ENCODE assay signal across 17 cellular contexts in genomic region chr19:54973229-54974090, GRCh38. TPM values are rescaled to one million over a fixed set of nuclear protein-coding genes. Genes with fewer than 3 reads are reported as not detected.
DNase-seq lines count a peak whose midpoint lies in the region; ATAC-seq and TF ChIP-seq lines count a peak whose summit lies in the region.
"Not testable (repeated sequence)": the region's sequence is repeated elsewhere in the genome, so short reads cannot be mapped to it uniquely, and the experiment has no call there.
"Had no signal": no experiment of that assay in that cellular context is flagged by ENCODE, and none has a peak within 500 bp of the region (broad histone marks: within the 10 kb centered on the region; RNA-seq: fewer than 3 reads in every experiment).

No MANE protein-coding gene starts in this region.

- H3F3A ChIP-seq in MM.1S (ENCODE audit: insufficient read depth, low read length), result peaks cover 24% of the 10 kb centered on the region

- intact Hi-C loops in CD8-positive, alpha-beta T cell (cut with DNase I, micrococcal nuclease), result not testable (repeated sequence)

- CTCF ChIA-PET in CD8-positive, alpha-beta T cell (lab: Charles Lee); T-cell (lab: Charles Lee): not testable (repeated sequence)

- POLR2A ChIA-PET in CD8-positive, alpha-beta T cell (lab: Charles Lee); T-cell (lab: Charles Lee): not testable (repeated sequence)
- POLR2A ChIA-PET in activated naive CD8-positive, alpha-beta T cell treated with anti-CD3 and anti-CD28 coated beads, Interleukin-2, amount 10 ng/mL, durations not matched to agents 7 days and 5 days (lab: Charles Lee), result interaction anchor here (0.6 to 1.8 kb wide), 10 partner anchors 10 to 1394 kb away, joined by 3 to 11 read pairs (median 4); no protein-coding TSS in a partner anchor

- not testable (repeated sequence) for H3K9me2 ChIP-seq in MM.1S (replicated peaks; ENCODE audit: insufficient read depth, low read length)

- not testable (repeated sequence) for H3K27me3 ChIP-seq in CD8-positive, alpha-beta T cell (ENCODE audit: insufficient read depth, low read length); MM.1S (replicated peaks; ENCODE audit: insufficient read depth, low read length)

- peak overlapping the region; percentile 28; the same call in 1 of the 2 replicates for H2AFZ ChIP-seq in MM.1S (ENCODE audit: low read length)

- peaks cover 15% of the 10 kb centered on the region for H3K4me1 Mint-ChIP-seq in CD8-positive, alpha-beta T cell (ENCODE audit: low read depth)
- H3K4me1 Mint-ChIP-seq in T-cell, result peaks cover 6 to 12% (median 10%) of the 10 kb centered on the region in 3 donors
- peaks cover 25% of the 10 kb centered on the region for H3K4me1 Mint-ChIP-seq in activated naive CD8-positive, alpha-beta T cell treated with anti-CD3 and anti-CD28 coated beads, Interleukin-2, amount 10 ng/mL, durations not matched to agents 7 days and 5 days
- peaks cover 16 to 24% of the 10 kb centered on the region in 2 donors for H3K4me1 Mint-ChIP-seq in natural killer cell treated with Interleukin-12 subunit alpha and Interleukin-12 subunit beta and Interleukin-15 and Interleukin-18, amount 100 ng/mL, for 72 hours (ENCODE audit: low read depth in 2 of 2)
- H3K4me1 Mint-ChIP-seq in stimulated activated naive CD8-positive, alpha-beta T cell treated with anti-CD3 and anti-CD28 coated beads, Interleukin-15, amount 100 ng/mL, for 72 hours, result peaks cover 22% of the 10 kb centered on the region

- H3K9ac ChIP-seq in MM.1S (ENCODE audit: low read length), result peak overlapping the region; percentile 15; the same call in 1 of the 2 replicates

- H3K4me3 ChIP-seq in CD8-positive, alpha-beta T cell (ENCODE audit: low read depth, low read length), result not testable (repeated sequence)
- H3K4me3 ChIP-seq in MM.1S (ENCODE audit: low read length), result peak overlapping the region; percentile 37; the same call in 1 of the 2 replicates

- not testable (repeated sequence) for DNase-seq in CD8-positive, alpha-beta T cell; T-cell
- DNase-seq in MM.1S, result peak; percentile 64
- DNase-seq in activated CD4-positive, alpha-beta T cell treated with anti-CD3 and anti-CD28 coated beads for 48 hours, result peak; percentile 15
- peak; percentile 23 to 32 for DNase-seq in activated T-cell treated with anti-CD3 and anti-CD28 coated beads, Interleukin-2, amount 50 U/mL, for 48 hours
- DNase-seq in activated naive CD8-positive, alpha-beta T cell treated with anti-CD3 and anti-CD28 coated beads, Interleukin-2, amount 10 ng/mL, durations not matched to agents 7 days and 5 days, result peak; percentile 43
- DNase-seq in natural killer cell treated with Interleukin-12 subunit alpha and Interleukin-12 subunit beta and Interleukin-15 and Interleukin-18, amount 100 ng/mL, for 72 hours (ENCODE audit: low spot score), result peak; percentile 90
- peak in 1 of 2 donors; percentile 63 for DNase-seq in stimulated activated naive CD8-positive, alpha-beta T cell treated with anti-CD3 and anti-CD28 coated beads, Interleukin-15, amount 100 ng/mL, for 72 hours

- peak overlapping the region; percentile 57 for H3K4me3 Mint-ChIP-seq in CD8-positive, alpha-beta T cell
- H3K4me3 Mint-ChIP-seq in T-cell, result peak overlapping the region in 2 of 3 donors; percentile 11 to 17
- H3K4me3 Mint-ChIP-seq in activated naive CD8-positive, alpha-beta T cell treated with anti-CD3 and anti-CD28 coated beads, Interleukin-2, amount 10 ng/mL, durations not matched to agents 7 days and 5 days, result peak overlapping the region; percentile 69
- peak overlapping the region; percentile 90 for H3K4me3 Mint-ChIP-seq in natural killer cell treated with Interleukin-12 subunit alpha and Interleukin-12 subunit beta and Interleukin-15 and Interleukin-18, amount 100 ng/mL, for 72 hours
- H3K4me3 Mint-ChIP-seq in stimulated activated naive CD8-positive, alpha-beta T cell treated with anti-CD3 and anti-CD28 coated beads, Interleukin-15, amount 100 ng/mL, for 72 hours, result peak overlapping the region; percentile 36 to 55

- H3K27ac Mint-ChIP-seq in CD8-positive, alpha-beta T cell, result peak overlapping the region; percentile 37
- not testable (repeated sequence) for H3K27ac Mint-ChIP-seq in T-cell
- H3K27ac Mint-ChIP-seq in activated naive CD8-positive, alpha-beta T cell treated with anti-CD3 and anti-CD28 coated beads, Interleukin-2, amount 10 ng/mL, durations not matched to agents 7 days and 5 days, result peak overlapping the region; percentile 90
- peak overlapping the region; percentile 97 to 98 for H3K27ac Mint-ChIP-seq in natural killer cell treated with Interleukin-12 subunit alpha and Interleukin-12 subunit beta and Interleukin-15 and Interleukin-18, amount 100 ng/mL, for 72 hours
- peak overlapping the region; percentile 50 to 57 for H3K27ac Mint-ChIP-seq in stimulated activated naive CD8-positive, alpha-beta T cell treated with anti-CD3 and anti-CD28 coated beads, Interleukin-15, amount 100 ng/mL, for 72 hours

- H3K79me2 ChIP-seq in MM.1S (ENCODE audit: low read length), result not testable (repeated sequence)

- peaks cover 12% of the 10 kb centered on the region for H3K4me1 ChIP-seq in CD8-positive, alpha-beta T cell (ENCODE audit: insufficient read depth, low read length)
- peaks cover 11% of the 10 kb centered on the region for H3K4me1 ChIP-seq in MM.1S (ENCODE audit: low read length)

- H3K36me3 Mint-ChIP-seq in CD8-positive, alpha-beta T cell; T-cell; natural killer cell treated with Interleukin-12 subunit alpha and Interleukin-12 subunit beta and Interleukin-15 and Interleukin-18, amount 100 ng/mL, for 72 hours: not testable (repeated sequence)
- peaks cover 28% of the 10 kb centered on the region for H3K36me3 Mint-ChIP-seq in activated naive CD8-positive, alpha-beta T cell treated with anti-CD3 and anti-CD28 coated beads, Interleukin-2, amount 10 ng/mL, durations not matched to agents 7 days and 5 days

- ATAC-seq in CD8-positive, alpha-beta T cell; T-cell (replicated peaks in 1 of 4): not testable (repeated sequence)
- ATAC-seq in activated naive CD8-positive, alpha-beta T cell treated with anti-CD3 and anti-CD28 coated beads, Interleukin-2, amount 10 ng/mL, durations not matched to agents 7 days and 5 days (ENCODE audit: low read depth), result peak; percentile 59
- ATAC-seq in natural killer cell treated with Interleukin-12 subunit alpha and Interleukin-12 subunit beta and Interleukin-15 and Interleukin-18, amount 100 ng/mL, for 72 hours, result peak; percentile 94 to 95
- ATAC-seq in stimulated activated naive CD8-positive, alpha-beta T cell treated with anti-CD3 and anti-CD28 coated beads, Interleukin-15, amount 100 ng/mL, for 72 hours, result peak; percentile 90

- H4K20me1 ChIP-seq in MM.1S (ENCODE audit: insufficient read depth, low read length), result not testable (repeated sequence)

- not testable (repeated sequence) for TF ChIP-seq CTCF in CD8-positive, alpha-beta T cell (IDR thresholded peaks at IDR 0.05); MM.1S (IDR thresholded peaks at IDR 0.05; ENCODE audit: low read length)

- not testable (repeated sequence) for H3K9me3 ChIP-seq in CD8-positive, alpha-beta T cell (ENCODE audit: low read length); MM.1S (replicated peaks; ENCODE audit: insufficient read depth, low read length)

- H3K36me3 ChIP-seq in CD8-positive, alpha-beta T cell (ENCODE audit: insufficient read depth, low read length); MM.1S (replicated peaks; ENCODE audit: insufficient read depth, low read length): not testable (repeated sequence)

- not testable (repeated sequence) for H3K9me3 Mint-ChIP-seq in CD8-positive, alpha-beta T cell; T-cell; activated naive CD8-positive, alpha-beta T cell treated with anti-CD3 and anti-CD28 coated beads, Interleukin-2, amount 10 ng/mL, durations not matched to agents 7 days and 5 days; natural killer cell treated with Interleukin-12 subunit alpha and Interleukin-12 subunit beta and Interleukin-15 and Interleukin-18, amount 100 ng/mL, for 72 hours; stimulated activated naive CD8-positive, alpha-beta T cell treated with anti-CD3 and anti-CD28 coated beads, Interleukin-15, amount 100 ng/mL, for 72 hours

- H3K27ac ChIP-seq in CD8-positive, alpha-beta T cell (ENCODE audit: low read depth, low read length), result not testable (repeated sequence)
- H3K27ac ChIP-seq in MM.1S (ENCODE audit: low read length), result peak overlapping the region; percentile 70; the same call in 1 of the 2 replicates

- H3K4me2 ChIP-seq in MM.1S (ENCODE audit: low read depth, low read length), result peak overlapping the region; percentile 50; the same call in 1 of the 2 replicates

- not testable (repeated sequence) for H3K27me3 Mint-ChIP-seq in CD8-positive, alpha-beta T cell (ENCODE audit: low read depth); T-cell; activated naive CD8-positive, alpha-beta T cell treated with anti-CD3 and anti-CD28 coated beads, Interleukin-2, amount 10 ng/mL, durations not matched to agents 7 days and 5 days; natural killer cell treated with Interleukin-12 subunit alpha and Interleukin-12 subunit beta and Interleukin-15 and Interleukin-18, amount 100 ng/mL, for 72 hours; stimulated activated naive CD8-positive, alpha-beta T cell treated with anti-CD3 and anti-CD28 coated beads, Interleukin-15, amount 100 ng/mL, for 72 hours

RNA-seq across cellular contexts. Expression of gene NLRP2, which starts 7.3 kb away (rescaled TPM):
- 1 to 10 TPM; 9.4 to 9.7 TPM for total RNA-seq in CD8-positive, alpha-beta T cell
- 1 to 10 TPM; 1.2 to 9.8 (median 6.5) TPM for total RNA-seq in T-cell
- total RNA-seq in activated naive CD8-positive, alpha-beta T cell treated with anti-CD3 and anti-CD28 coated beads, Interleukin-2, amount 10 ng/mL, durations not matched to agents 7 days and 5 days, result 10 to 100 TPM; 39.3 to 47.7 TPM
- 100 to 1,000 TPM in 1 of 2 donors, 10 to 100 TPM in 1; 50.3 to 154 TPM for total RNA-seq in natural killer cell treated with Interleukin-12 subunit alpha and Interleukin-12 subunit beta and Interleukin-15 and Interleukin-18, amount 100 ng/mL, for 72 hours
- total RNA-seq: HT1080, MCF 10A had no signal

RNA-seq across cellular contexts. Expression of gene NLRP7, which starts 26.1 kb away (rescaled TPM):
- total RNA-seq in CD8-positive, alpha-beta T cell, result not detected
- total RNA-seq in T-cell, result not detected
- not detected for total RNA-seq in activated naive CD8-positive, alpha-beta T cell treated with anti-CD3 and anti-CD28 coated beads, Interleukin-2, amount 10 ng/mL, durations not matched to agents 7 days and 5 days
- total RNA-seq in natural killer cell treated with Interleukin-12 subunit alpha and Interleukin-12 subunit beta and Interleukin-15 and Interleukin-18, amount 100 ng/mL, for 72 hours, result 1 to 10 TPM; 1.1 to 1.2 TPM
- total RNA-seq: cerebellum, esophagus squamous epithelium, foreskin keratinocyte, HT1080, left ventricle myocardium inferior, MCF 10A, right atrium auricular region, subcutaneous adipose tissue, transverse colon had no signal

Comparison
In these comparisons a context has a peak if more than half of its experiments do, and no peak if none do; other contexts are left out.
1. H3K4me3 Mint-ChIP-seq: peak in every context shown above with its lines; median percentile 90 in natural killer cell treated with Interleukin-12 subunit alpha and Interleukin-12 subunit beta and Interleukin-15 and Interleukin-18, amount 100 ng/mL, for 72 hours; 69 in activated naive CD8-positive, alpha-beta T cell treated with anti-CD3 and anti-CD28 coated beads, Interleukin-2, amount 10 ng/mL, durations not matched to agents 7 days and 5 days; 57 in CD8-positive, alpha-beta T cell; 46 in stimulated activated naive CD8-positive, alpha-beta T cell treated with anti-CD3 and anti-CD28 coated beads, Interleukin-15, amount 100 ng/mL, for 72 hours; 14 in T-cell.